ENCODE assay signal across 1 cellular context in the genomic region with DNA sequence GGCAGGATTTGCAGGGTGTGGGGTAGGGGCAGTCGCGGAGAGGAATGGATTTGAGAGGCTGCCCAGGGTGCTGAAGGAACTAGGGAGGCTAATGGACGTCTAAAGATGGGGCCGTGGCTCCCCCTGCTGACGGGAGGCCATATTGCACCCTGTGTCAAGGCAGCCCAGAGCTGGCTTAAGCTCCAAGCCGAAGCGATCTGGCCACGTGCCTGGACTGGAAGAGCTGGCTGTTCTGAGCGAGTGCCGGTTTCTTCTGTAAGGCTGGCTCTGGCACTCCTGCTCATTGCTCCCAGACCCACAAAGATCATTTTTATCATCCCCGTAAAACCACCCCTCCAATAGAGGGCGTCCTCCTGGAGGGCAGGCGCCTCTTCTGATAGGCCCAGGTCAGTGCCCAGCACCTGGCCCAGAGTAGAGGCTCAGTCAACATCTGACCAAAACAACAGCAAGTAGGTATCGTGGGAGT.
A peak's percentile ranks its signal among the peaks of the same experiment; 100 is the strongest.
TF ChIP-seq lines count a peak whose summit lies in the region.

No MANE protein-coding gene starts in this region.

TF ChIP-seq in Ishikawa, 13 proteins besides CTCF, POLR2A, EP300 and RAD21 (continued from another document):
- TF ChIP-seq YY1 (IDR thresholded peaks at IDR 0.05; ENCODE audit: low read depth): 0 out of 2 replicates have a peak, but pooled peaks have one; percentile 24
- TF ChIP-seq, protein P1, sequence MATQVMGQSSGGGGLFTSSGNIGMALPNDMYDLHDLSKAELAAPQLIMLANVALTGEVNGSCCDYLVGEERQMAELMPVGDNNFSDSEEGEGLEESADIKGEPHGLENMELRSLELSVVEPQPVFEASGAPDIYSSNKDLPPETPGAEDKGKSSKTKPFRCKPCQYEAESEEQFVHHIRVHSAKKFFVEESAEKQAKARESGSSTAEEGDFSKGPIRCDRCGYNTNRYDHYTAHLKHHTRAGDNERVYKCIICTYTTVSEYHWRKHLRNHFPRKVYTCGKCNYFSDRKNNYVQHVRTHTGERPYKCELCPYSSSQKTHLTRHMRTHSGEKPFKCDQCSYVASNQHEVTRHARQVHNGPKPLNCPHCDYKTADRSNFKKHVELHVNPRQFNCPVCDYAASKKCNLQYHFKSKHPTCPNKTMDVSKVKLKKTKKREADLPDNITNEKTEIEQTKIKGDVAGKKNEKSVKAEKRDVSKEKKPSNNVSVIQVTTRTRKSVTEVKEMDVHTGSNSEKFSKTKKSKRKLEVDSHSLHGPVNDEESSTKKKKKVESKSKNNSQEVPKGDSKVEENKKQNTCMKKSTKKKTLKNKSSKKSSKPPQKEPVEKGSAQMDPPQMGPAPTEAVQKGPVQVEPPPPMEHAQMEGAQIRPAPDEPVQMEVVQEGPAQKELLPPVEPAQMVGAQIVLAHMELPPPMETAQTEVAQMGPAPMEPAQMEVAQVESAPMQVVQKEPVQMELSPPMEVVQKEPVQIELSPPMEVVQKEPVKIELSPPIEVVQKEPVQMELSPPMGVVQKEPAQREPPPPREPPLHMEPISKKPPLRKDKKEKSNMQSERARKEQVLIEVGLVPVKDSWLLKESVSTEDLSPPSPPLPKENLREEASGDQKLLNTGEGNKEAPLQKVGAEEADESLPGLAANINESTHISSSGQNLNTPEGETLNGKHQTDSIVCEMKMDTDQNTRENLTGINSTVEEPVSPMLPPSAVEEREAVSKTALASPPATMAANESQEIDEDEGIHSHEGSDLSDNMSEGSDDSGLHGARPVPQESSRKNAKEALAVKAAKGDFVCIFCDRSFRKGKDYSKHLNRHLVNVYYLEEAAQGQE (IDR thresholded peaks at IDR 0.05; ENCODE audit: low read depth): peak; percentile 29; the same call in 1 of the 2 replicates
- no peak for TF ChIP-seq TAF1 (IDR thresholded peaks at IDR 0.05; ENCODE audit: low read depth)
- TF ChIP-seq TCF12 (IDR thresholded peaks at IDR 0.05; ENCODE audit: low read depth): no peak
TF ChIP-seq in Ishikawa: peak in this region for 4.
